ENCODE assay signal across 15 cellular contexts in the genomic region with DNA sequence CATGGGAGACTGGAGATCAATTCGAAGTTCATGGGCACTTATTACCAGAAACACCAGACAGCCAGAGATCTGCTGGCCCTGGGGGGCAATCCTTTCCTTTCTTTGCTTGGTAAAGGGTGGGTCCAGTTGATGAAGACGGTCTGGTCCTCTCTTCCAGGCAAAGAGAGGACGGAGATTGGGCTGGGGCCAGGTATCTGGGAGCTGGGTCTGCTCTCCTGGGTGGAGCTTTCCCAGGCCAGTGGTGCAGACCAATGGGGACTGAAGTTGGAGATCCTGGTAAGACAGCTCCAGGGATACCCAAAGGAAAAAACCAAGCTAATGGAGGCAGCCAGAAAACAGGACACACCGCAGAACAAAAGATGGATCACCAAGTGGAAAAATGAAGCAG. TPM values are rescaled to one million over a fixed set of nuclear protein-coding genes. Genes with fewer than 3 reads are reported as not detected.
DNase-seq lines count a peak whose midpoint lies in the region; ATAC-seq, FAIRE-seq and TF ChIP-seq lines count a peak whose summit lies in the region.
"Had no signal": no experiment of that assay in that cellular context is flagged by ENCODE, and none has a peak within 500 bp of the region (broad histone marks: within the 10 kb centered on the region; RNA-seq: fewer than 3 reads in every experiment).

No MANE protein-coding gene starts in this region.

- FAIRE-seq in RCC 7860 (lab: Jason Lieb, UNC), result no peak

- H3K4me1 ChIP-seq in right cardiac atrium (ENCODE audit: control insufficient read depth, insufficient read depth, low read length) (peaks cover 14% of the 10 kb centered on the region), right atrium auricular region (peaks cover 0 to 41% of the 10 kb centered on the region in 2 donors), esophagus muscularis mucosa (peaks cover 40 to 65% (median 61%) of the 10 kb centered on the region in 4 donors), psoas muscle (peaks cover 15% of the 10 kb centered on the region)

- TF ChIP-seq EP300 in esophagus muscularis mucosa (IDR thresholded peaks at IDR 0.05), result no peak

- H3K9me3 ChIP-seq in right cardiac atrium (ENCODE audit: control insufficient read depth, low read length) (no peaks in the 10 kb centered on the region), right atrium auricular region (no peaks in the 10 kb centered on the region), esophagus muscularis mucosa (no peaks in the 10 kb centered on the region), psoas muscle (no peaks in the 10 kb centered on the region)
- H3K9me3 ChIP-seq: MG63, prostate gland, thoracic aorta had no signal

- H3K4me3 ChIP-seq in right cardiac atrium (ENCODE audit: low read length), result no peak overlapping the region
- no peak overlapping the region for H3K4me3 ChIP-seq in right atrium auricular region
- peak overlapping the region in 1 of 4 donors; percentile 40 for H3K4me3 ChIP-seq in esophagus muscularis mucosa
- no peak overlapping the region for H3K4me3 ChIP-seq in psoas muscle
- H3K4me3 ChIP-seq: prostate gland had no signal

- peak overlapping the region; percentile 37 for H3K27ac ChIP-seq in right cardiac atrium (ENCODE audit: low read length)
- peak overlapping the region in 1 of 2 donors; percentile 52 for H3K27ac ChIP-seq in right atrium auricular region
- H3K27ac ChIP-seq in esophagus muscularis mucosa (replicated peaks in 1 of 4), result peak overlapping the region; percentile 73 to 80 (median 79)
- H3K27ac ChIP-seq in psoas muscle, result peak overlapping the region; percentile 41

- H3K36me3 ChIP-seq in right atrium auricular region (peaks cover 33% of the 10 kb centered on the region), esophagus muscularis mucosa (peaks cover 10 to 35% (median 16%) of the 10 kb centered on the region in 4 donors), psoas muscle (ENCODE audit: insufficient read depth in 1 of 2, low read depth in 1 of 2) (peaks cover 0 to 19% of the 10 kb centered on the region in 2 donors)
- H3K36me3 ChIP-seq: prostate gland had no signal

- intact Hi-C loops in right cardiac atrium (cut with DNase I), result no loop called here
- intact Hi-C loops in esophagus muscularis mucosa (cut with DNase I), result no loop called here
- intact Hi-C loops in psoas muscle (cut with DNase I), result no loop called here

- peak; percentile 34 to 46 for ATAC-seq in right cardiac atrium
- no peak for ATAC-seq in psoas muscle

- TF ChIP-seq POLR2A in esophagus muscularis mucosa (IDR thresholded peaks at IDR 0.05; ENCODE audit: low read depth), result no peak

- TF ChIP-seq CTCF in right atrium auricular region (IDR thresholded peaks at IDR 0.05) (no peak), esophagus muscularis mucosa (IDR thresholded peaks at IDR 0.05) (no peak), psoas muscle (IDR thresholded peaks at IDR 0.05) (no peak)

- H3K27me3 ChIP-seq in right cardiac atrium (ENCODE audit: control insufficient read depth, insufficient read depth) (no peaks in the 10 kb centered on the region), right atrium auricular region (no peaks in the 10 kb centered on the region), esophagus muscularis mucosa (no peaks in the 10 kb centered on the region), psoas muscle (ENCODE audit: insufficient read depth in 3 of 3, low read length in 2 of 3) (no peaks in the 10 kb centered on the region)
- H3K27me3 ChIP-seq: MG63 had no signal

- WGBS in right cardiac atrium, result 74% methylated on average over 4 of the region's 4 CpGs
- 75% methylated on average over 4 of the region's 4 CpGs for WGBS in esophagus muscularis mucosa
- whole genome bisulfite sequencing in psoas muscle, 3 donors, result 67 to 80% (median 74%) methylated on average over 4 of the region's 4 CpGs

- DNase-seq in right cardiac atrium (peak in 1 of 3 donors; percentile 58), right atrium auricular region (ENCODE audit: low spot score) (no peak), esophagus muscularis mucosa (ENCODE audit: extremely low spot score) (no peak), psoas muscle (no peak), DMS79 treated with DMSO at 0.1 percent for 48 hours (lab: John Stamatoyannopoulos, UW) (no peak), RCC 7860 (ENCODE audit: low spot score) (no peak), NCI-H2029 treated with DMSO at 0.1 percent for 48 hours (lab: John Stamatoyannopoulos, UW) (no peak)
- no peak for DNase-seq in activated T-cell treated with anti-CD3 and anti-CD28 coated beads, Interleukin-2, amount 50 U/mL, for 48 hours
- DNase-seq: activated CD4-positive, alpha-beta T cell treated with anti-CD3 and anti-CD28 coated beads, Interleukin-2, amount 10 ng/mL, durations not matched to agents 24 days and 14 days; DND-41; mesendoderm; NCI-H2171 had no signal

RNA-seq across cellular contexts. Expression of gene NOD1, which starts 18.3 kb away (rescaled TPM):
- total RNA-seq in right cardiac atrium (10 to 100 TPM; 11.5 to 15.5 (median 12.2) TPM), right atrium auricular region (10 to 100 TPM in 1 of 2 donors, 1 to 10 TPM in 1; 9.0 to 11.2 TPM), esophagus muscularis mucosa (10 to 100 TPM; 11.6 to 22.0 (median 13.0) TPM), psoas muscle (1 to 10 TPM; 2.5 to 4.1 (median 2.9) TPM)
- polyA plus RNA-seq in right cardiac atrium (8.6 TPM), psoas muscle (1 to 10 TPM; 1.7 to 3.3 (median 2.0) TPM)

RNA-seq across cellular contexts. Expression of gene GGCT, which starts 44.4 kb away (rescaled TPM):
- total RNA-seq in right cardiac atrium (10 to 100 TPM; 21.2 to 25.1 (median 22.2) TPM), right atrium auricular region (10 to 100 TPM; 15.1 to 27.6 TPM), esophagus muscularis mucosa (10 to 100 TPM; 10.8 to 39.9 (median 17.8) TPM), psoas muscle (10 to 100 TPM; 16.2 to 20.6 (median 17.0) TPM)
- polyA plus RNA-seq in right cardiac atrium (41.0 TPM), psoas muscle (10 to 100 TPM; 30.8 to 55.7 (median 31.8) TPM)

Comparison
In these comparisons a context has a peak if more than half of its experiments do, and no peak if none do; other contexts are left out.
1. ATAC-seq: peak in right cardiac atrium (2 of 2); none in psoas muscle (0 of 4).